Comparison of ENCODE assay signal across 35 cellular contexts in genomic region chr3:7577513-7577912, GRCh38.
"Had no signal": no experiment of that assay in that cellular context is flagged by ENCODE, and none has a peak within 500 bp of the region (broad histone marks: within the 10 kb centered on the region; RNA-seq: fewer than 3 reads in every experiment).

No MANE protein-coding gene starts in this region.

- H3K9ac ChIP-seq: KMS-11 had no signal

- H3K27me3 ChIP-seq: MG63 had no signal

- H3K9me3 ChIP-seq: MG63 had no signal

- H3K4me2 ChIP-seq: KMS-11 had no signal

- DNase-seq: Karpas-422, Kasumi-1, KBM-7, KG1, MG63, MM.1S, MV-4-11, NCI-H1048, NCI-H1092, NCI-H1092 treated with DMSO at 0.1 percent for 48 hours, NCI-H1105, NCI-H1105 treated with DMSO at 0.1 percent for 48 hours, NCI-H1417, NCI-H1417 treated with DMSO at 0.1 percent for 48 hours, NCI-H1436, NCI-H1436 treated with DMSO at 0.1 percent for 48 hours, NCI-H146, NCI-H1694, NCI-H1694 treated with DMSO at 0.1 percent for 48 hours, NCI-H187, NCI-H187 treated with DMSO at 0.1 percent for 48 hours, NCI-H1930, NCI-H2029, NCI-H2029 treated with DMSO at 0.1 percent for 48 hours, NCI-H2081, NCI-H2107, NCI-H2171, NCI-H2171 treated with DMSO at 0.1 percent for 48 hours, NCI-H2227 treated with DMSO at 0.1 percent for 48 hours, NCI-H226, NCI-H345, NCI-H446, NCI-H446 treated with DMSO at 0.1 percent for 48 hours, NCI-H510A had no signal

- H3K4me3 ChIP-seq: MG63 had no signal

- H3K27ac ChIP-seq: KMS-11 had no signal

- H3K36me3 ChIP-seq: MG63 had no signal
